In genomic region chr14:88463318-88463717, GRCh38 we compare ENCODE assay signal across 9 cellular contexts.
DNase-seq lines count a peak whose midpoint lies in the region; ATAC-seq and TF ChIP-seq lines count a peak whose summit lies in the region.
"Had no signal": no experiment of that assay in that cellular context is flagged by ENCODE, and none has a peak within 500 bp of the region (broad histone marks: within the 10 kb centered on the region; RNA-seq: fewer than 3 reads in every experiment).

No MANE protein-coding gene starts in this region.

- H3K9me3 Mint-ChIP-seq in progenitor cell of endocrine pancreas (ENCODE audit: low read depth) = peaks cover 29% of the 10 kb centered on the region
- peaks cover 2% of the 10 kb centered on the region for H3K9me3 Mint-ChIP-seq in stimulated activated effector memory CD8-positive, alpha-beta T cell treated with anti-CD3 and anti-CD28 coated beads, Interleukin-12 subunit alpha, Interleukin-12 subunit beta, amount 100 ng/mL, for 72 hours

- no peaks in the 10 kb centered on the region for H3K4me1 Mint-ChIP-seq in progenitor cell of endocrine pancreas (ENCODE audit: low read depth)
- H3K4me1 Mint-ChIP-seq in stimulated activated effector memory CD8-positive, alpha-beta T cell treated with anti-CD3 and anti-CD28 coated beads, Interleukin-12 subunit alpha, Interleukin-12 subunit beta, amount 100 ng/mL, for 72 hours = no peaks in the 10 kb centered on the region
- H3K4me1 Mint-ChIP-seq: brain had no signal

- H3K27me3 ChIP-seq in body of pancreas = no peaks in the 10 kb centered on the region
- no peaks in the 10 kb centered on the region for H3K27me3 ChIP-seq in effector memory CD4-positive, alpha-beta T cell (replicated peaks; ENCODE audit: control insufficient read depth, insufficient read depth, low read length, poor library complexity, severe bottlenecking)

- TF ChIP-seq CTCF in body of pancreas (IDR thresholded peaks at IDR 0.05) (peak in 4 of 7 experiments; percentile 7 to 29 (median 21)), progenitor cell of endocrine pancreas (IDR thresholded peaks at IDR 0.05; ENCODE audit: unreplicated experiment) (peak; percentile 37)

- no peak overlapping the region for H3K4me3 Mint-ChIP-seq in progenitor cell of endocrine pancreas (ENCODE audit: low read depth)
- no peak overlapping the region for H3K4me3 Mint-ChIP-seq in stimulated activated effector memory CD8-positive, alpha-beta T cell treated with anti-CD3 and anti-CD28 coated beads, Interleukin-12 subunit alpha, Interleukin-12 subunit beta, amount 100 ng/mL, for 72 hours
- H3K4me3 Mint-ChIP-seq: brain had no signal

- H3K4me1 ChIP-seq in body of pancreas = no peaks in the 10 kb centered on the region
- no peaks in the 10 kb centered on the region for H3K4me1 ChIP-seq in effector memory CD4-positive, alpha-beta T cell (ENCODE audit: control insufficient read depth, insufficient read depth, low read length, poor library complexity, severe bottlenecking)

- H3K36me3 ChIP-seq in body of pancreas (replicated peaks in 1 of 2; ENCODE audit: insufficient read depth in 1 of 2, low read depth in 2 of 2) = peaks cover 0 to 2% of the 10 kb centered on the region in 2 donors
- no peaks in the 10 kb centered on the region for H3K36me3 ChIP-seq in effector memory CD4-positive, alpha-beta T cell (ENCODE audit: control insufficient read depth, insufficient read depth, low read length)

- intact Hi-C loops in body of pancreas (cut with DNase I) = no loop called here

- peak; percentile 36 for DNase-seq in SIG-M5 treated with dmso at 0.1 percent for 504 hours (lab: John Stamatoyannopoulos, UW; ENCODE audit: unreplicated experiment)
- DNase-seq in SIG-M5 (lab: John Stamatoyannopoulos, UW) = no peak
- peak; percentile 21 for DNase-seq in HT1080 (ENCODE audit: low read depth)
- DNase-seq in body of pancreas = no peak
- no peak for DNase-seq in progenitor cell of endocrine pancreas (ENCODE audit: low spot score, unreplicated experiment)
- no peak for DNase-seq in stimulated activated effector memory CD8-positive, alpha-beta T cell treated with anti-CD3 and anti-CD28 coated beads, Interleukin-12 subunit alpha, Interleukin-12 subunit beta, amount 100 ng/mL, for 72 hours (ENCODE audit: low spot score in 2 of 2)
- DNase-seq in GM19238 (ENCODE audit: insufficient read length, low spot score) = no peak
- no peak for DNase-seq in effector memory CD4-positive, alpha-beta T cell

- ATAC-seq in body of pancreas = no peak
- ATAC-seq in stimulated activated effector memory CD8-positive, alpha-beta T cell treated with anti-CD3 and anti-CD28 coated beads, Interleukin-12 subunit alpha, Interleukin-12 subunit beta, amount 100 ng/mL, for 72 hours = no peak

- no peak overlapping the region for H3K27ac Mint-ChIP-seq in progenitor cell of endocrine pancreas
- no peak overlapping the region for H3K27ac Mint-ChIP-seq in stimulated activated effector memory CD8-positive, alpha-beta T cell treated with anti-CD3 and anti-CD28 coated beads, Interleukin-12 subunit alpha, Interleukin-12 subunit beta, amount 100 ng/mL, for 72 hours
- H3K27ac Mint-ChIP-seq: brain had no signal

- WGBS in body of pancreas, 2 donors = 82 to 85% methylated on average over 4 of the region's 4 CpGs

- no peaks in the 10 kb centered on the region for H3K27me3 Mint-ChIP-seq in progenitor cell of endocrine pancreas

- H3K4me3 ChIP-seq in body of pancreas = no peak overlapping the region
- no peak overlapping the region for H3K4me3 ChIP-seq in effector memory CD4-positive, alpha-beta T cell (ENCODE audit: insufficient read depth, low read depth, low read length, poor library complexity, severe bottlenecking)

- peaks cover 0 to 8% (median 0%) of the 10 kb centered on the region in 3 donors for H3K9me3 ChIP-seq in body of pancreas
- no peaks in the 10 kb centered on the region for H3K9me3 ChIP-seq in effector memory CD4-positive, alpha-beta T cell (ENCODE audit: control insufficient read depth, low read length)

- peaks cover 71% of the 10 kb centered on the region for H3K36me3 Mint-ChIP-seq in progenitor cell of endocrine pancreas (ENCODE audit: insufficient read depth)
- no peaks in the 10 kb centered on the region for H3K36me3 Mint-ChIP-seq in stimulated activated effector memory CD8-positive, alpha-beta T cell treated with anti-CD3 and anti-CD28 coated beads, Interleukin-12 subunit alpha, Interleukin-12 subunit beta, amount 100 ng/mL, for 72 hours

- no peak overlapping the region for H3K27ac ChIP-seq in body of pancreas
- H3K27ac ChIP-seq in effector memory CD4-positive, alpha-beta T cell (ENCODE audit: insufficient read depth, low read length, poor library complexity, severe bottlenecking) = no peak overlapping the region

- no peak for TF ChIP-seq POLR2A in body of pancreas (IDR thresholded peaks at IDR 0.05)

Comparison
In these comparisons a context has a peak if more than half of its experiments do, and no peak if none do; other contexts are left out.
1. DNase-seq: peak in SIG-M5 treated with dmso at 0.1 percent for 504 hours (single experiment) and HT1080 (single experiment); none in SIG-M5 (single experiment), body of pancreas (0 of 4), progenitor cell of endocrine pancreas (single experiment), stimulated activated effector memory CD8-positive, alpha-beta T cell treated with anti-CD3 and anti-CD28 coated beads, Interleukin-12 subunit alpha, Interleukin-12 subunit beta, amount 100 ng/mL, for 72 hours (0 of 2), GM19238 (single experiment) and effector memory CD4-positive, alpha-beta T cell (0 of 3).